10 cellular contexts compared by ENCODE assay signal in genomic region chr20:62739581-62740285, GRCh38. TPM values are rescaled to one million over a fixed set of nuclear protein-coding genes. Genes with fewer than 3 reads are reported as not detected.
A peak's percentile ranks its signal among the peaks of the same experiment; 100 is the strongest.
DNase-seq lines count a peak whose midpoint lies in the region; ATAC-seq and TF ChIP-seq lines count a peak whose summit lies in the region.
"Had no signal": no experiment of that assay in that cellular context is flagged by ENCODE, and none has a peak within 500 bp of the region (broad histone marks: within the 10 kb centered on the region; RNA-seq: fewer than 3 reads in every experiment).

No MANE protein-coding gene starts in this region.

- no peaks in the 10 kb centered on the region for H3K9me3 ChIP-seq in CD8-positive, alpha-beta memory T cell (ENCODE audit: low read length)
- H3K9me3 ChIP-seq in GM23248 (ENCODE audit: low read depth) (no peaks in the 10 kb centered on the region), right lobe of liver (no peaks in the 10 kb centered on the region)
- H3K9me3 ChIP-seq: tibial artery had no signal

- H3K36me3 Mint-ChIP-seq in CD8-positive, alpha-beta memory T cell = no peaks in the 10 kb centered on the region
- no peaks in the 10 kb centered on the region for H3K36me3 Mint-ChIP-seq in activated T-helper 17 cell treated with anti-CD3 and anti-CD28 coated beads, Interleukin-2, amount 50 U/mL, for 72 hours (ENCODE audit: low read depth)

- peak; percentile 17 to 73 (median 34) for DNase-seq in CD8-positive, alpha-beta memory T cell
- DNase-seq in GM23248 = peak; percentile 69
- peak; percentile 58 for DNase-seq in NCI-H460 (ENCODE audit: extremely low read depth, low read depth)
- peak in 2 of 3 donors; percentile 22 to 51 for DNase-seq in right lobe of liver
- no peak for DNase-seq in NCI-H510A treated with DMSO at 0.1 percent for 48 hours (lab: John Stamatoyannopoulos, UW)

- peaks cover 48% of the 10 kb centered on the region for H3K4me1 ChIP-seq in CD8-positive, alpha-beta memory T cell (ENCODE audit: insufficient read depth, low read length)
- H3K4me1 ChIP-seq in GM23248 (ENCODE audit: insufficient read depth) (peaks cover 20% of the 10 kb centered on the region), right lobe of liver (no peaks in the 10 kb centered on the region), urinary bladder (ENCODE audit: insufficient read depth) (no peaks in the 10 kb centered on the region)
- H3K4me1 ChIP-seq: tibial artery had no signal

- peak overlapping the region; percentile 81 for H3K27ac ChIP-seq in CD8-positive, alpha-beta memory T cell (ENCODE audit: low read depth, low read length)
- peak overlapping the region; percentile 79 for H3K27ac ChIP-seq in GM23248
- no peak overlapping the region for H3K27ac ChIP-seq in right lobe of liver
- peak overlapping the region; percentile 65 for H3K27ac ChIP-seq in urinary bladder (ENCODE audit: low read depth)
- H3K27ac ChIP-seq: tibial artery had no signal

- no peaks in the 10 kb centered on the region for H3K36me3 ChIP-seq in CD8-positive, alpha-beta memory T cell (ENCODE audit: insufficient read depth, low read length)
- H3K36me3 ChIP-seq in GM23248 (ENCODE audit: low read depth) = no peaks in the 10 kb centered on the region
- no peaks in the 10 kb centered on the region for H3K36me3 ChIP-seq in right lobe of liver
- H3K36me3 ChIP-seq in urinary bladder (ENCODE audit: insufficient read depth) = no peaks in the 10 kb centered on the region
- H3K36me3 ChIP-seq: tibial artery had no signal

- no peaks in the 10 kb centered on the region for H3K79me2 ChIP-seq in GM23248 (ENCODE audit: insufficient read depth)

- H3K4me1 Mint-ChIP-seq in CD8-positive, alpha-beta memory T cell = peaks cover 35 to 51% (median 37%) of the 10 kb centered on the region in 3 donors
- peaks cover 12% of the 10 kb centered on the region for H3K4me1 Mint-ChIP-seq in activated T-helper 17 cell treated with anti-CD3 and anti-CD28 coated beads, Interleukin-2, amount 50 U/mL, for 72 hours

- peak overlapping the region; percentile 82 for H3K4me2 ChIP-seq in GM23248 (ENCODE audit: unreplicated experiment)

- in situ Hi-C loops in GM23248 (cut with MboI) = no loop called here

- H3K4me3 ChIP-seq in CD8-positive, alpha-beta memory T cell (ENCODE audit: low read length) = peak overlapping the region; percentile 76
- H3K4me3 ChIP-seq in GM23248 = peak overlapping the region; percentile 58
- H3K4me3 ChIP-seq in right lobe of liver = no peak overlapping the region
- H3K4me3 ChIP-seq in urinary bladder (ENCODE audit: low read depth, low read length) = no peak overlapping the region
- H3K4me3 ChIP-seq: tibial artery had no signal

- WGBS in GM23248 (ENCODE audit: low coverage in 1 of 2, low lambda C conversion rate in 2 of 2, missing lambda C conversion rate in 2 of 2), 2 experiments = 1% methylated on average over 31 to 32 of the region's 32 CpGs
- 50% methylated on average over 19 of the region's 32 CpGs for WGBS in right lobe of liver (ENCODE audit: insufficient coverage, low coverage, low lambda C conversion rate, missing lambda C conversion rate)
- 57% methylated on average over 32 of the region's 32 CpGs for WGBS in urinary bladder

- no peak for TF ChIP-seq POLR2A in right lobe of liver (IDR thresholded peaks at IDR 0.05)

- no peaks in the 10 kb centered on the region for H4K20me1 ChIP-seq in GM23248 (ENCODE audit: insufficient read depth)

- intact Hi-C loops in right lobe of liver (cut with DNase I) = no loop called here

- CTCF ChIA-PET in CD8-positive, alpha-beta memory T cell (lab: Charles Lee) = interaction anchor here (0.8 to 3.5 kb wide), 11 partner anchors 9 to 439 kb away, joined by 3 to 17 read pairs (median 3); no protein-coding TSS in a partner anchor

- H3K27me3 Mint-ChIP-seq in CD8-positive, alpha-beta memory T cell = no peaks in the 10 kb centered on the region
- no peaks in the 10 kb centered on the region for H3K27me3 Mint-ChIP-seq in activated T-helper 17 cell treated with anti-CD3 and anti-CD28 coated beads, Interleukin-2, amount 50 U/mL, for 72 hours

- peaks cover 13% of the 10 kb centered on the region; the same call in 1 of the 2 replicates for H3F3A ChIP-seq in GM23248 (ENCODE audit: insufficient read depth)

- no peaks in the 10 kb centered on the region for H3K9me3 Mint-ChIP-seq in CD8-positive, alpha-beta memory T cell
- H3K9me3 Mint-ChIP-seq in activated T-helper 17 cell treated with anti-CD3 and anti-CD28 coated beads, Interleukin-2, amount 50 U/mL, for 72 hours = no peaks in the 10 kb centered on the region

- H3K27ac Mint-ChIP-seq in CD8-positive, alpha-beta memory T cell = peak overlapping the region; percentile 68 to 99 (median 92)
- peak overlapping the region; percentile 83 for H3K27ac Mint-ChIP-seq in activated T-helper 17 cell treated with anti-CD3 and anti-CD28 coated beads, Interleukin-2, amount 50 U/mL, for 72 hours

- TF ChIP-seq CTCF in right lobe of liver (IDR thresholded peaks at IDR 0.05) = no peak

- no peaks in the 10 kb centered on the region for H3K9me2 ChIP-seq in GM23248 (ENCODE audit: insufficient read depth)

- no peaks in the 10 kb centered on the region for H3K27me3 ChIP-seq in CD8-positive, alpha-beta memory T cell (ENCODE audit: insufficient read depth, low read length, poor library complexity, severe bottlenecking)
- no peaks in the 10 kb centered on the region for H3K27me3 ChIP-seq in GM23248 (replicated peaks; ENCODE audit: insufficient read depth)
- H3K27me3 ChIP-seq in right lobe of liver = no peaks in the 10 kb centered on the region

- peak; percentile 50 for ATAC-seq in activated T-helper 17 cell treated with anti-CD3 and anti-CD28 coated beads, Interleukin-2, amount 50 U/mL, for 72 hours (replicated peaks)
- peak in 2 of 4 donors; percentile 20 to 29 for ATAC-seq in right lobe of liver
- no peak for ATAC-seq in HG03045 (IDR thresholded peaks at IDR 0.05; ENCODE audit: unreplicated experiment)

- H3K9ac ChIP-seq in GM23248 = peak overlapping the region; percentile 58

- POLR2A ChIA-PET in CD8-positive, alpha-beta memory T cell (lab: Charles Lee) = interaction anchor here (0.5 to 2.9 kb wide), 7 partner anchors 11 to 573 kb away, joined by 3 to 48 read pairs (median 7); partner anchors contain the start of gene MRGBP

- H2AFZ ChIP-seq in GM23248 = peak overlapping the region; percentile 66

- peak overlapping the region; percentile 78 to 93 (median 82) for H3K4me3 Mint-ChIP-seq in CD8-positive, alpha-beta memory T cell
- H3K4me3 Mint-ChIP-seq in activated T-helper 17 cell treated with anti-CD3 and anti-CD28 coated beads, Interleukin-2, amount 50 U/mL, for 72 hours = peak overlapping the region; percentile 75

RNA-seq across cellular contexts. Expression of gene NTSR1, which starts 31.1 kb away (rescaled TPM):
- total RNA-seq in CD8-positive, alpha-beta memory T cell = not detected
- polyA plus RNA-seq in CD8-positive, alpha-beta memory T cell = not detected
- not detected in 2 replicates for total RNA-seq in GM23248 (2014; rRNA removed; shearing (Covaris generic))
- not detected in 2 replicates for polyA plus RNA-seq in GM23248 (2016; fragmentation: Nextera tagmentation; extraction: Ambion mirVana)
- 19.3 and 22.3 TPM in 2 replicates for total RNA-seq in NCI-H460 (2014; rRNA removed; shearing (Covaris generic))
- polyA plus RNA-seq in NCI-H460 (2014; cell fraction: nucleus; rRNA removed) = 5.1 and 6.7 TPM in 2 replicates
- total RNA-seq in activated T-helper 17 cell treated with anti-CD3 and anti-CD28 coated beads, Interleukin-2, amount 50 U/mL, for 72 hours = not detected
- total RNA-seq in right lobe of liver = under 1 TPM in 4 of 6 experiments, not detected in 2; 0.04 to 0.74 (median 0.09) TPM
- total RNA-seq in urinary bladder = 0.05 TPM
- polyA plus RNA-seq in urinary bladder = 0.34 TPM
- total RNA-seq: epithelial cell of proximal tubule had no signal

RNA-seq across cellular contexts. Expression of gene MRGBP, which starts 56.5 kb away (rescaled TPM):
- total RNA-seq in CD8-positive, alpha-beta memory T cell = 10 to 100 TPM; 14.8 TPM
- 10.7 TPM for polyA plus RNA-seq in CD8-positive, alpha-beta memory T cell
- 15.7 and 17.7 TPM in 2 replicates for total RNA-seq in GM23248 (2014; rRNA removed; shearing (Covaris generic))
- polyA plus RNA-seq in GM23248 (2016; fragmentation: Nextera tagmentation; extraction: Ambion mirVana) = 18.7 and 19.8 TPM in 2 replicates
- total RNA-seq in NCI-H460 (2014; rRNA removed; shearing (Covaris generic)) = 36.4 and 36.7 TPM in 2 replicates
- 50.2 and 55.5 TPM in 2 replicates for polyA plus RNA-seq in NCI-H460 (2014; cell fraction: nucleus; rRNA removed)
- 10 to 100 TPM; 16.0 to 20.5 TPM for total RNA-seq in activated T-helper 17 cell treated with anti-CD3 and anti-CD28 coated beads, Interleukin-2, amount 50 U/mL, for 72 hours
- 1 to 10 TPM; 3.3 to 8.0 (median 5.3) TPM for total RNA-seq in right lobe of liver
- 9.5 TPM for total RNA-seq in urinary bladder
- 10.6 TPM for polyA plus RNA-seq in urinary bladder

Comparison
In these comparisons a context has a peak if more than half of its experiments do, and no peak if none do; other contexts are left out.
1. H3K27ac ChIP-seq: peak in CD8-positive, alpha-beta memory T cell (single experiment), GM23248 (single experiment) and urinary bladder (single experiment); none in right lobe of liver (0 of 3).
2. H3K4me3 ChIP-seq: peak in CD8-positive, alpha-beta memory T cell (single experiment) and GM23248 (single experiment); none in right lobe of liver (0 of 3) and urinary bladder (single experiment).
3. RNA of gene NTSR1, which starts 31.1 kb away (total RNA-seq): 19.3 to 22.3 TPM in NCI-H460; 0.04 to 0.74 TPM in right lobe of liver, 0.05 TPM in urinary bladder (single experiment), not detected in activated T-helper 17 cell treated with anti-CD3 and anti-CD28 coated beads, Interleukin-2, amount 50 U/mL, for 72 hours, not detected in CD8-positive, alpha-beta memory T cell and not detected in GM23248; every median in the first group is over 10 times any median in the second.